1 cellular context compared by ENCODE assay signal in the genomic region with DNA sequence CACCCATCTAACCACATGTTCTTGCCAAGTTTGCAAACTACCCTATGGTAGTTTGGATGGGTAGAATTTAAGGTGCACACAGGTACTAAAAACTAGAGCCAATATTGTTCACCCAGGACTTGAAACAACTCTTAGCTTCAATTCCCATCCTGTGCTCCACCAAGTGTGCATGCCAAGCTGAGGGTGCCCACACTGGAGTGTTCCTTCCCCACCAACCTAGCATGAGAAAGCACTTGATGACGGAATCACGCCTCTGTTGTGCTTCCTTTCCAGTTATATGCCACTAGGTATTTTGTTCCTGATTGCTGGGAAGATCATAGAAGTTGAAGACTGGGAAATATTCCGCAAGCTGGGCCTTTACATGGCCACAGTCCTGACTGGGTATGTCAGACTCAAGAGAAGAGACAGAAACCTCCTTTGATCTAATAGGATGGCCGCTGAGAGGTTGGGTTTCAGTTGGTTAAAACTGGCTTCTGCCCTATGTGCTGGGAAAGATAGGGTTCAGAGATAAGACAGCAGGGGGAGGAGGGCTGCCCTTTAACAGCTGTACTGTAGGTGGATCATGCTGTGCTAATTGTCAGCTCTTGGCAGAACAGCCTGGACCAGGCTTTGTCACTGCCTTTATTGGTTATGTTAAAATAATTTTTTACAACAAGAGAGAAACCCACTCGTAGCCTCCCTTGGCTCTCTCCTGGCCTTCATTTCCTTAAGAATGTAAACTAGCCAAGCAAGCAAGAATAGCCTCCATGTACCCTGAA.
TF ChIP-seq lines count a peak whose summit lies in the region.

No MANE protein-coding gene starts in this region.

TF ChIP-seq in HEK293, 187 proteins besides CTCF, POLR2A, EP300 and RAD21 (continued from another document):
- 0 out of 2 replicates have a peak, but pooled peaks have one; percentile 23 for TF ChIP-seq FEZF1 (tag by site-specific recombination; IDR thresholded peaks at IDR 0.05)
- peak; percentile 31; the same call in 1 of the 2 replicates for TF ChIP-seq ZNF561 (tag by site-specific recombination; IDR thresholded peaks at IDR 0.05; ENCODE audit: borderline replicate concordance)
- TF ChIP-seq, protein P1, sequence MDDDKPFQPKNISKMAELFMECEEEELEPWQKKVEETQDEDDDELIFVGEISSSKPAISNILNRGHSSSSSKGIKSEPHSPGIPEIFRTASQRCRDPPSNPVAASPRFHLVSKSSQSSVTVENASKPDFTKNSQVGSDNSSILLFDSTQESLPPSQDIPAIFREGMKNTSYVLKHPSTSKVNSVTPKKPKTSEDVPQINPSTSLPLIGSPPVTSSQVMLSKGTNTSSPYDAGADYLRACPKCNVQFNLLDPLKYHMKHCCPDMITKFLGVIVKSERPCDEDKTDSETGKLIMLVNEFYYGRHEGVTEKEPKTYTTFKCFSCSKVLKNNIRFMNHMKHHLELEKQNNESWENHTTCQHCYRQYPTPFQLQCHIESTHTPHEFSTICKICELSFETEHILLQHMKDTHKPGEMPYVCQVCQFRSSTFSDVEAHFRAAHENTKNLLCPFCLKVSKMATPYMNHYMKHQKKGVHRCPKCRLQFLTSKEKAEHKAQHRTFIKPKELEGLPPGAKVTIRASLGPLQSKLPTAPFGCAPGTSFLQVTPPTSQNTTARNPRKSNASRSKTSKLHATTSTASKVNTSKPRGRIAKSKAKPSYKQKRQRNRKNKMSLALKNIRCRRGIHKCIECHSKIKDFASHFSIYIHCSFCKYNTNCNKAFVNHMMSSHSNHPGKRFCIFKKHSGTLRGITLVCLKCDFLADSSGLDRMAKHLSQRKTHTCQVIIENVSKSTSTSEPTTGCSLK (tag by site-specific recombination; IDR thresholded peaks at IDR 0.05), result no peak
- no peak for TF ChIP-seq ZNF585B (tag by site-specific recombination; IDR thresholded peaks at IDR 0.05)
- TF ChIP-seq, protein P2, sequence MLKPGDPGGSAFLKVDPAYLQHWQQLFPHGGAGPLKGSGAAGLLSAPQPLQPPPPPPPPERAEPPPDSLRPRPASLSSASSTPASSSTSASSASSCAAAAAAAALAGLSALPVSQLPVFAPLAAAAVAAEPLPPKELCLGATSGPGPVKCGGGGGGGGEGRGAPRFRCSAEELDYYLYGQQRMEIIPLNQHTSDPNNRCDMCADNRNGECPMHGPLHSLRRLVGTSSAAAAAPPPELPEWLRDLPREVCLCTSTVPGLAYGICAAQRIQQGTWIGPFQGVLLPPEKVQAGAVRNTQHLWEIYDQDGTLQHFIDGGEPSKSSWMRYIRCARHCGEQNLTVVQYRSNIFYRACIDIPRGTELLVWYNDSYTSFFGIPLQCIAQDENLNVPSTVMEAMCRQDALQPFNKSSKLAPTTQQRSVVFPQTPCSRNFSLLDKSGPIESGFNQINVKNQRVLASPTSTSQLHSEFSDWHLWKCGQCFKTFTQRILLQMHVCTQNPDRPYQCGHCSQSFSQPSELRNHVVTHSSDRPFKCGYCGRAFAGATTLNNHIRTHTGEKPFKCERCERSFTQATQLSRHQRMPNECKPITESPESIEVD (tag by site-specific recombination; IDR thresholded peaks at IDR 0.05), result peak; percentile 31; the same call in 1 of the 2 replicates
- TF ChIP-seq SP7 (tag by site-specific recombination; IDR thresholded peaks at IDR 0.05), result 0 out of 2 replicates have a peak, but pooled peaks have one; percentile 26
- peak; percentile 49 for TF ChIP-seq GLIS1 (tag by site-specific recombination; IDR thresholded peaks at IDR 0.05)
- peak; percentile 61 for TF ChIP-seq ZIC2 (tag by site-specific recombination; IDR thresholded peaks at IDR 0.05)
